Comparison of ENCODE assay signal across 1 cellular context in genomic region chr10:24518411-24518810, GRCh38.
TF ChIP-seq lines count a peak whose summit lies in the region.

No MANE protein-coding gene starts in this region.

TF ChIP-seq in A549, 52 proteins besides CTCF, POLR2A, EP300 and RAD21 (continued from another document):
- TF ChIP-seq, protein P1, sequence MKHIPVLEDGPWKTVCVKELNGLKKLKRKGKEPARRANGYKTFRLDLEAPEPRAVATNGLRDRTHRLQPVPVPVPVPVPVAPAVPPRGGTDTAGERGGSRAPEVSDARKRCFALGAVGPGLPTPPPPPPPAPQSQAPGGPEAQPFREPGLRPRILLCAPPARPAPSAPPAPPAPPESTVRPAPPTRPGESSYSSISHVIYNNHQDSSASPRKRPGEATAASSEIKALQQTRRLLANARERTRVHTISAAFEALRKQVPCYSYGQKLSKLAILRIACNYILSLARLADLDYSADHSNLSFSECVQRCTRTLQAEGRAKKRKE (CRISPR knock-in tag; IDR thresholded peaks at IDR 0.05; ENCODE audit: low read depth) = no peak
- no peak for TF ChIP-seq ELK1 (IDR thresholded peaks at IDR 0.05; ENCODE audit: low read depth, low read length)
- no peak for TF ChIP-seq RARB (CRISPR knock-in tag; IDR thresholded peaks at IDR 0.05)
- TF ChIP-seq RFX5 (IDR thresholded peaks at IDR 0.05) = no peak
- no peak for TF ChIP-seq KDM1A (IDR thresholded peaks at IDR 0.05; ENCODE audit: low read depth)
